34 cellular contexts compared by ENCODE assay signal in the genomic region with DNA sequence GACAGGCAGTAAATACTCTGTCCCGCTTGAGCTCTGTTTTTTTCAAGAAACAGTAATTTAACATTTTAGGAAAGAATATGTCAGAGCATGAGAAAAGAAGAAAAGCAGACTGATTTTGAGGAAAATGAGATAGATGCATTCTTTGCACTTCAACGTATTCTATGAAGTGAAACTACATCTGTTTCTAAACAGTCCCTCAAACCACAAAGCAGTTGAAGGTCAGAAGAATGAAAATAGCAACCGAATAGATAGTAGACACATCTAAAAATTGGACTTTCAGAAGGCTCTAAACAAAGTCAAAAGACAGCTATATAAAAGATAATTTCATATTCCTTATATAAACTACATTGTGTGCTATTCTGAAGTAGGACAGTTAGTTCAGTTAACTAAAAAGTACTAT.
DNase-seq lines count a peak whose midpoint lies in the region; ATAC-seq, FAIRE-seq and TF ChIP-seq lines count a peak whose summit lies in the region.
"Had no signal": no experiment of that assay in that cellular context is flagged by ENCODE, and none has a peak within 500 bp of the region (broad histone marks: within the 10 kb centered on the region; RNA-seq: fewer than 3 reads in every experiment).

No MANE protein-coding gene starts in this region.

- H4K8ac ChIP-seq in neuronal stem cell (ENCODE audit: low read depth, low read length) = no peak overlapping the region

- ATAC-seq in GM19035 (IDR thresholded peaks at IDR 0.05; ENCODE audit: unreplicated experiment) = peak; percentile 68
- ATAC-seq in HG02678 (IDR thresholded peaks at IDR 0.05; ENCODE audit: unreplicated experiment) = peak; percentile 78
- no peak for ATAC-seq in GM19023 (IDR thresholded peaks at IDR 0.05; ENCODE audit: unreplicated experiment)
- ATAC-seq in pancreas = no peak
- ATAC-seq: activated naive CD4-positive, alpha-beta T cell treated with anti-CD3 and anti-CD28 coated beads, Interleukin-2, amount 50 U/mL, for 72 hours; gastrocnemius medialis; naive thymus-derived CD8-positive, alpha-beta T cell; stimulated activated effector memory CD8-positive, alpha-beta T cell treated with anti-CD3 and anti-CD28 coated beads, Interleukin-12 subunit alpha, Interleukin-12 subunit beta, amount 100 ng/mL, for 72 hours had no signal

- H3K9me3 ChIP-seq in MM.1S (replicated peaks; ENCODE audit: insufficient read depth, low read length) = no peaks in the 10 kb centered on the region
- H3K9me3 ChIP-seq in pancreas = no peaks in the 10 kb centered on the region
- H3K9me3 ChIP-seq in neuronal stem cell (replicated peaks in 1 of 2; ENCODE audit: control insufficient read depth in 2 of 2, insufficient read depth in 1 of 2, low read depth in 1 of 2, low read length in 2 of 2) = no peaks in the 10 kb centered on the region
- H3K9me3 ChIP-seq: esophagus squamous epithelium, gastrocnemius medialis, left ventricle myocardium inferior, upper lobe of left lung had no signal

- H3K4me1 Mint-ChIP-seq in nephron (peaks cover 5% of the 10 kb centered on the region), CD14-positive monocyte (no peaks in the 10 kb centered on the region)
- H3K4me1 Mint-ChIP-seq: activated B cell treated with CpG ODN at 0.5 μM for 24 hours; CD4-positive, alpha-beta memory T cell; naive thymus-derived CD8-positive, alpha-beta T cell; stimulated activated effector memory CD8-positive, alpha-beta T cell treated with anti-CD3 and anti-CD28 coated beads, Interleukin-12 subunit alpha, Interleukin-12 subunit beta, amount 100 ng/mL, for 72 hours had no signal

- H3K27ac ChIP-seq in MM.1S (ENCODE audit: low read length) = peak overlapping the region; percentile 64; the same call in 1 of the 2 replicates
- H3K27ac ChIP-seq in pancreas = no peak overlapping the region
- H3K27ac ChIP-seq in neuronal stem cell (replicated peaks; ENCODE audit: low read length) = no peak overlapping the region
- H3K27ac ChIP-seq: cardiac muscle cell, esophagus squamous epithelium, gastrocnemius medialis, left ventricle myocardium inferior, upper lobe of left lung had no signal

- WGBS in pancreas, 2 donors = 50 to 60% methylated on average over 3 of the region's 3 CpGs
- no CpG with 5 or more reads among the region's 3 CpGs for WGBS in neuronal stem cell (ENCODE audit: extremely low coverage in 2 of 2, insufficient read length in 2 of 2, insufficient replicate concordance in 1 of 2), 2 donors

- no peaks in the 10 kb centered on the region for H3K27me3 Mint-ChIP-seq in nephron (ENCODE audit: low read depth)
- peaks cover 0 to 2% (median 0%) of the 10 kb centered on the region in 3 donors for H3K27me3 Mint-ChIP-seq in CD14-positive monocyte (ENCODE audit: low read depth in 3 of 3)
- H3K27me3 Mint-ChIP-seq: activated B cell treated with CpG ODN at 0.5 μM for 24 hours; activated CD4-positive, alpha-beta memory T cell treated with anti-CD3 and anti-CD28 coated beads for 36 hours; naive thymus-derived CD8-positive, alpha-beta T cell had no signal

- no peaks in the 10 kb centered on the region for H4K20me1 ChIP-seq in MM.1S (ENCODE audit: insufficient read depth, low read length)

- no peaks in the 10 kb centered on the region for H3K79me1 ChIP-seq in neuronal stem cell (ENCODE audit: low read depth, low read length)

- DNase-seq in MM.1S = peak; percentile 80
- no peak for DNase-seq in pancreas
- no peak for DNase-seq in neuronal stem cell (ENCODE audit: low spot score)
- no peak for DNase-seq in CD14-positive monocyte (ENCODE audit: low spot score)
- DNase-seq: activated B cell treated with CpG ODN at 0.5 μM for 24 hours; activated CD4-positive, alpha-beta memory T cell treated with anti-CD3 and anti-CD28 coated beads for 36 hours; aorta; CD4-positive, alpha-beta memory T cell; cortex of kidney; DMS153; esophagus squamous epithelium; gastrocnemius medialis; hippocampal formation; left ventricle myocardium inferior; naive thymus-derived CD8-positive, alpha-beta T cell; NCI-H1092; NCI-H2029; NCI-H2227 treated with DMSO at 0.1 percent for 48 hours; SIG-M5; small intestine; stimulated activated CD4-positive, alpha-beta T cell treated with anti-CD3 and anti-CD28 coated beads, Interleukin-2, amount 100 ng/mL, for 24 hours; substantia nigra; upper lobe of left lung had no signal

- peak overlapping the region; percentile 20 for H2AFZ ChIP-seq in MM.1S (ENCODE audit: low read length)
- H2AFZ ChIP-seq in neuronal stem cell (ENCODE audit: low read length) = no peak overlapping the region

- no peak overlapping the region for H2BK12ac ChIP-seq in neuronal stem cell (ENCODE audit: low read length)

- peaks cover 13% of the 10 kb centered on the region; the same call in 1 of the 2 replicates for H3F3A ChIP-seq in MM.1S (ENCODE audit: insufficient read depth, low read length)

- no peak overlapping the region for H2BK120ac ChIP-seq in neuronal stem cell (ENCODE audit: low read depth, low read length)

- H3K18ac ChIP-seq in neuronal stem cell (ENCODE audit: low read length) = no peak overlapping the region

- H3K4me2 ChIP-seq in MM.1S (ENCODE audit: low read depth, low read length) = peak overlapping the region; percentile 71
- H3K4me2 ChIP-seq in neuronal stem cell (ENCODE audit: insufficient read depth, low read length, poor library complexity, severe bottlenecking) = no peak overlapping the region

- H3K4me3 Mint-ChIP-seq in nephron = peak overlapping the region in 2 of 3 experiments; percentile 13 to 14
- no peak overlapping the region for H3K4me3 Mint-ChIP-seq in CD14-positive monocyte
- H3K4me3 Mint-ChIP-seq: activated B cell treated with CpG ODN at 0.5 μM for 24 hours; activated CD4-positive, alpha-beta memory T cell treated with anti-CD3 and anti-CD28 coated beads for 36 hours; CD4-positive, alpha-beta memory T cell; mesothelial cell of epicardium; naive thymus-derived CD8-positive, alpha-beta T cell; stimulated activated effector memory CD8-positive, alpha-beta T cell treated with anti-CD3 and anti-CD28 coated beads, Interleukin-12 subunit alpha, Interleukin-12 subunit beta, amount 100 ng/mL, for 72 hours had no signal

- H3K4me1 ChIP-seq in MM.1S (ENCODE audit: low read length) (peaks cover 19% of the 10 kb centered on the region), pancreas (no peaks in the 10 kb centered on the region), neuronal stem cell (ENCODE audit: control insufficient read depth in 2 of 2, insufficient read depth in 1 of 2, low read depth in 1 of 2, low read length in 2 of 2) (no peaks in the 10 kb centered on the region)
- H3K4me1 ChIP-seq: esophagus squamous epithelium, gastrocnemius medialis, left ventricle myocardium inferior, upper lobe of left lung had no signal

- peak overlapping the region in 1 of 3 experiments; percentile 15 for H3K27ac Mint-ChIP-seq in nephron
- no peak overlapping the region for H3K27ac Mint-ChIP-seq in CD14-positive monocyte
- H3K27ac Mint-ChIP-seq: activated B cell treated with CpG ODN at 0.5 μM for 24 hours; activated CD4-positive, alpha-beta memory T cell treated with anti-CD3 and anti-CD28 coated beads for 36 hours; activated naive CD4-positive, alpha-beta T cell treated with anti-CD3 and anti-CD28 coated beads, Interleukin-2, amount 50 U/mL, for 72 hours; activated T-helper 2 cell treated with anti-CD3 and anti-CD28 coated beads, Interferon-gamma antibody, Interleukin-2, Interleukin-4, amounts not matched to agents 10 μg/mL and 5 μg/mL and 100 μg/mL, durations not matched to agents 14 hours and 24 hours and 36 hours; CD4-positive, alpha-beta memory T cell; mesothelial cell of epicardium; naive thymus-derived CD8-positive, alpha-beta T cell; stimulated activated effector memory CD8-positive, alpha-beta T cell treated with anti-CD3 and anti-CD28 coated beads, Interleukin-12 subunit alpha, Interleukin-12 subunit beta, amount 100 ng/mL, for 72 hours had no signal

- H3K23ac ChIP-seq in neuronal stem cell (ENCODE audit: low read depth, low read length, poor library complexity) = no peak overlapping the region

- H3K9me3 Mint-ChIP-seq in nephron (no peaks in the 10 kb centered on the region), CD14-positive monocyte (peaks cover 0 to 7% (median 0%) of the 10 kb centered on the region in 7 donors)
- H3K9me3 Mint-ChIP-seq: activated CD4-positive, alpha-beta memory T cell treated with anti-CD3 and anti-CD28 coated beads for 36 hours; mesothelial cell of epicardium had no signal

- no peak overlapping the region for H2AK5ac ChIP-seq in neuronal stem cell (ENCODE audit: low read depth, low read length)

- H3K4ac ChIP-seq in neuronal stem cell (ENCODE audit: low read length) = no peak overlapping the region

- H3K9ac ChIP-seq in MM.1S (ENCODE audit: low read length) (peak overlapping the region; percentile 5; the same call in 1 of the 2 replicates), neuronal stem cell (ENCODE audit: low read depth, low read length, poor library complexity) (no peak overlapping the region)

- FAIRE-seq in pancreas (lab: Jason Lieb, UNC) = no peak
- FAIRE-seq: G401.6, H1 had no signal

- no peaks in the 10 kb centered on the region for H3K36me3 Mint-ChIP-seq in nephron (ENCODE audit: low read depth)
- no peaks in the 10 kb centered on the region for H3K36me3 Mint-ChIP-seq in CD14-positive monocyte
- H3K36me3 Mint-ChIP-seq: activated CD4-positive, alpha-beta memory T cell treated with anti-CD3 and anti-CD28 coated beads for 36 hours; activated naive CD4-positive, alpha-beta T cell treated with anti-CD3 and anti-CD28 coated beads, Interleukin-2, amount 50 U/mL, for 72 hours; CD4-positive, alpha-beta memory T cell; mesothelial cell of epicardium; naive thymus-derived CD8-positive, alpha-beta T cell; stimulated activated effector memory CD8-positive, alpha-beta T cell treated with anti-CD3 and anti-CD28 coated beads, Interleukin-12 subunit alpha, Interleukin-12 subunit beta, amount 100 ng/mL, for 72 hours had no signal

- no peaks in the 10 kb centered on the region for H3K27me3 ChIP-seq in MM.1S (replicated peaks; ENCODE audit: insufficient read depth, low read length)
- H3K27me3 ChIP-seq in pancreas = no peaks in the 10 kb centered on the region
- H3K27me3 ChIP-seq in neuronal stem cell (ENCODE audit: control insufficient read depth in 3 of 3, insufficient read depth in 3 of 3, low read depth in 1 of 3, low read length in 3 of 3) = no peaks in the 10 kb centered on the region
- H3K27me3 ChIP-seq: cardiac muscle cell, esophagus squamous epithelium, gastrocnemius medialis, upper lobe of left lung had no signal

- TF ChIP-seq CTCF in MM.1S (IDR thresholded peaks at IDR 0.05; ENCODE audit: low read length) (no peak), nephron (IDR thresholded peaks at IDR 0.05; ENCODE audit: unreplicated experiment in 3 of 3) (no peak), pancreas (IDR thresholded peaks at IDR 0.05) (no peak), CD14-positive monocyte (IDR thresholded peaks at IDR 0.05) (no peak)

- H3K36me3 ChIP-seq in MM.1S (replicated peaks; ENCODE audit: insufficient read depth, low read length) = no peaks in the 10 kb centered on the region
- H3K36me3 ChIP-seq in pancreas = no peaks in the 10 kb centered on the region
- H3K36me3 ChIP-seq in neuronal stem cell (replicated peaks in 1 of 2; ENCODE audit: control insufficient read depth in 2 of 2, insufficient read depth in 2 of 2, low read length in 2 of 2) = no peaks in the 10 kb centered on the region
- H3K36me3 ChIP-seq: cardiac muscle cell, esophagus squamous epithelium, gastrocnemius medialis, left ventricle myocardium inferior, upper lobe of left lung had no signal

- no peaks in the 10 kb centered on the region for H3K9me2 ChIP-seq in MM.1S (replicated peaks; ENCODE audit: insufficient read depth, low read length)

- no peak overlapping the region for H2BK15ac ChIP-seq in neuronal stem cell (ENCODE audit: low read length)

- no peak overlapping the region for H4K91ac ChIP-seq in neuronal stem cell (ENCODE audit: low read depth, low read length, poor library complexity)

- intact Hi-C loops in pancreas (cut with DNase I) = no loop called here
- intact Hi-C loops in CD14-positive monocyte (cut with micrococcal nuclease) = no loop called here

- H3K14ac ChIP-seq in neuronal stem cell (ENCODE audit: low read length) = no peak overlapping the region

- H3K4me3 ChIP-seq in MM.1S (ENCODE audit: low read length) (peak overlapping the region; percentile 38), pancreas (no peak overlapping the region), neuronal stem cell (ENCODE audit: low read length in 2 of 2) (no peak overlapping the region)
- H3K4me3 ChIP-seq: cardiac muscle cell, esophagus squamous epithelium, gastrocnemius medialis, left ventricle myocardium inferior, upper lobe of left lung had no signal

- H2BK5ac ChIP-seq in neuronal stem cell (ENCODE audit: low read length) = no peak overlapping the region

- no peaks in the 10 kb centered on the region for H3K79me2 ChIP-seq in MM.1S (ENCODE audit: low read length)

Comparison
In these comparisons a context has a peak if more than half of its experiments do, and no peak if none do; other contexts are left out.
1. ATAC-seq: peak in GM19035 (single experiment) and HG02678 (single experiment); none in GM19023 (single experiment) and pancreas (0 of 4).
2. H3K4me3 Mint-ChIP-seq: peak in nephron (2 of 3); none in CD14-positive monocyte (0 of 2).